ENCODE assay signal across 8 cellular contexts in genomic region chr12:101839324-101840283, GRCh38. TPM values are rescaled to one million over a fixed set of nuclear protein-coding genes. Genes with fewer than 3 reads are reported as not detected.
A peak's percentile ranks its signal among the peaks of the same experiment; 100 is the strongest.
DNase-seq lines count a peak whose midpoint lies in the region; ATAC-seq and TF ChIP-seq lines count a peak whose summit lies in the region.

No MANE protein-coding gene starts in this region.

- CTCF ChIA-PET in Caco-2 (lab: Charles Lee): interaction anchor here (0.6 to 2.0 kb wide), 7 partner anchors 9 to 1314 kb away, joined by 3 to 17 read pairs (median 5); partner anchors contain the start of gene GNPTAB
- CTCF ChIA-PET in activated CD8-positive, alpha-beta T cell treated with anti-CD3 and anti-CD28 coated beads for 36 hours (lab: Charles Lee): interaction anchor here (0.6 to 10.4 kb wide), 40 partner anchors 9 to 434 kb away, joined by 3 to 199 read pairs (median 4); partner anchors contain the start of genes ARL1, DRAM1 and GNPTAB

- H3K27me3 Mint-ChIP-seq in Caco-2 (ENCODE audit: insufficient read depth, unreplicated experiment): no peaks in the 10 kb centered on the region
- H3K27me3 Mint-ChIP-seq in activated CD8-positive, alpha-beta T cell treated with anti-CD3 and anti-CD28 coated beads for 36 hours: no peaks in the 10 kb centered on the region

- ATAC-seq in GM21529 (IDR thresholded peaks at IDR 0.05; ENCODE audit: unreplicated experiment): peak; percentile 48
- peak; percentile 79 for ATAC-seq in activated CD8-positive, alpha-beta T cell treated with anti-CD3 and anti-CD28 coated beads for 36 hours

- no TSS peak for BruUV-seq in Caco-2 (replicated peaks; lab: Mats Ljungman, UMichigan)

- H3K9me3 ChIP-seq in Caco-2: no peaks in the 10 kb centered on the region
- no peaks in the 10 kb centered on the region for H3K9me3 ChIP-seq in effector memory CD4-positive, alpha-beta T cell (ENCODE audit: control insufficient read depth, low read length)

- intact Hi-C loops in Caco-2 (cut with micrococcal nuclease; ENCODE audit: unreplicated experiment): loop anchor here (1.0 to 2.0 kb wide), 5 partner anchors 47 to 425 kb away; no protein-coding TSS in a partner anchor
- intact Hi-C loops in activated CD8-positive, alpha-beta T cell treated with anti-CD3 and anti-CD28 coated beads for 36 hours (cut with micrococcal nuclease): loop anchor here (1.0 to 10.0 kb wide), 3 partner anchors 66 to 425 kb away; no protein-coding TSS in a partner anchor

- H3K27me3 ChIP-seq in Caco-2 (replicated peaks; ENCODE audit: control insufficient read depth, insufficient read depth, low read length): no peaks in the 10 kb centered on the region
- no peaks in the 10 kb centered on the region for H3K27me3 ChIP-seq in effector memory CD4-positive, alpha-beta T cell (replicated peaks; ENCODE audit: control insufficient read depth, insufficient read depth, low read length, poor library complexity, severe bottlenecking)

- POLR2A ChIA-PET in Caco-2 (lab: Charles Lee): no interaction called here
- POLR2A ChIA-PET in activated CD8-positive, alpha-beta T cell treated with anti-CD3 and anti-CD28 coated beads for 36 hours (lab: Charles Lee): interaction anchor here (0.6 to 1.5 kb wide), 3 partner anchors 64 to 602 kb away, joined by 3 to 4 read pairs (median 3); no protein-coding TSS in a partner anchor

- no peaks in the 10 kb centered on the region for H3K4me1 Mint-ChIP-seq in Caco-2 (ENCODE audit: low read depth, unreplicated experiment)
- H3K4me1 Mint-ChIP-seq in activated CD8-positive, alpha-beta T cell treated with anti-CD3 and anti-CD28 coated beads for 36 hours (ENCODE audit: low read depth): peaks cover 8% of the 10 kb centered on the region

- no peak overlapping the region for H3K4me3 Mint-ChIP-seq in Caco-2 (ENCODE audit: unreplicated experiment)
- H3K4me3 Mint-ChIP-seq in activated CD8-positive, alpha-beta T cell treated with anti-CD3 and anti-CD28 coated beads for 36 hours: no peak overlapping the region

- peak; percentile 78 to 90 for TF ChIP-seq CTCF in Caco-2 (IDR thresholded peaks at IDR 0.05; ENCODE audit: insufficient read depth in 1 of 2, low read depth in 1 of 2, low read length in 1 of 2, severe bottlenecking in 1 of 2, unreplicated experiment in 1 of 2)
- TF ChIP-seq CTCF in activated CD8-positive, alpha-beta T cell treated with anti-CD3 and anti-CD28 coated beads for 36 hours (IDR thresholded peaks at IDR 0.05): peak; percentile 96

- no peaks in the 10 kb centered on the region for H3K36me3 ChIP-seq in Caco-2 (ENCODE audit: control insufficient read depth, insufficient read depth, low read length)
- H3K36me3 ChIP-seq in effector memory CD4-positive, alpha-beta T cell (ENCODE audit: control insufficient read depth, insufficient read depth, low read length): no peaks in the 10 kb centered on the region

- peak; percentile 59 to 78 for DNase-seq in Caco-2
- DNase-seq in NCI-H524 (lab: John Stamatoyannopoulos, UW): peak; percentile 39 to 51
- peak; percentile 82 for DNase-seq in activated CD8-positive, alpha-beta T cell treated with anti-CD3 and anti-CD28 coated beads for 36 hours
- peak; percentile 30 to 56 (median 32) for DNase-seq in effector memory CD4-positive, alpha-beta T cell
- peak; percentile 74 for DNase-seq in myocyte (ENCODE audit: low read depth)
- DNase-seq in stimulated activated CD8-positive, alpha-beta memory T cell treated with anti-CD3 and anti-CD28 coated beads, Interleukin-7, amount 100 ng/mL, for 4 hours (ENCODE audit: low read depth in 2 of 2): peak; percentile 41 to 60
- DNase-seq in KG1 (lab: John Stamatoyannopoulos, UW): no peak

- H3K9me3 Mint-ChIP-seq in Caco-2 (ENCODE audit: unreplicated experiment): no peaks in the 10 kb centered on the region
- H3K9me3 Mint-ChIP-seq in activated CD8-positive, alpha-beta T cell treated with anti-CD3 and anti-CD28 coated beads for 36 hours: no peaks in the 10 kb centered on the region

- no peaks in the 10 kb centered on the region for H3K4me1 ChIP-seq in Caco-2
- peaks cover 5% of the 10 kb centered on the region for H3K4me1 ChIP-seq in effector memory CD4-positive, alpha-beta T cell (ENCODE audit: control insufficient read depth, insufficient read depth, low read length, poor library complexity, severe bottlenecking)

- no peaks in the 10 kb centered on the region for H3K36me3 Mint-ChIP-seq in Caco-2 (ENCODE audit: insufficient read depth, unreplicated experiment)
- no peaks in the 10 kb centered on the region for H3K36me3 Mint-ChIP-seq in activated CD8-positive, alpha-beta T cell treated with anti-CD3 and anti-CD28 coated beads for 36 hours (ENCODE audit: low read depth)

- no peak overlapping the region for H3K27ac Mint-ChIP-seq in Caco-2 (ENCODE audit: unreplicated experiment)
- H3K27ac Mint-ChIP-seq in activated CD8-positive, alpha-beta T cell treated with anti-CD3 and anti-CD28 coated beads for 36 hours: no peak overlapping the region

- no peak overlapping the region for H3K27ac ChIP-seq in effector memory CD4-positive, alpha-beta T cell (ENCODE audit: insufficient read depth, low read length, poor library complexity, severe bottlenecking)

- no peak overlapping the region for H3K4me3 ChIP-seq in Caco-2 (ENCODE audit: low read depth, low read length)
- no peak overlapping the region for H3K4me3 ChIP-seq in effector memory CD4-positive, alpha-beta T cell (ENCODE audit: insufficient read depth, low read depth, low read length, poor library complexity, severe bottlenecking)

RNA-seq across cellular contexts. Expression of gene GNPTAB, which starts 8.8 kb away (rescaled TPM):
- total RNA-seq in Caco-2 (2022): 33.1 and 39.1 TPM in 2 replicates
- total RNA-seq in activated CD8-positive, alpha-beta T cell treated with anti-CD3 and anti-CD28 coated beads for 36 hours: 10 to 100 TPM; 52.4 to 56.9 TPM
- 17.7 and 33.5 TPM in 2 replicates for total RNA-seq in myocyte
- polyA plus RNA-seq in myocyte (2012): 17.5 TPM

RNA-seq across cellular contexts. Expression of gene DRAM1, which starts 37.8 kb away (rescaled TPM):
- total RNA-seq in Caco-2 (2022) (44.5 and 46.4 TPM in 2 replicates), myocyte (5.6 and 10.6 TPM in 2 replicates)
- 1 to 10 TPM; 3.8 to 4.3 TPM for total RNA-seq in activated CD8-positive, alpha-beta T cell treated with anti-CD3 and anti-CD28 coated beads for 36 hours
- 31.0 TPM for polyA plus RNA-seq in myocyte (2012)
